8 cellular contexts compared by ENCODE assay signal in the genomic region with DNA sequence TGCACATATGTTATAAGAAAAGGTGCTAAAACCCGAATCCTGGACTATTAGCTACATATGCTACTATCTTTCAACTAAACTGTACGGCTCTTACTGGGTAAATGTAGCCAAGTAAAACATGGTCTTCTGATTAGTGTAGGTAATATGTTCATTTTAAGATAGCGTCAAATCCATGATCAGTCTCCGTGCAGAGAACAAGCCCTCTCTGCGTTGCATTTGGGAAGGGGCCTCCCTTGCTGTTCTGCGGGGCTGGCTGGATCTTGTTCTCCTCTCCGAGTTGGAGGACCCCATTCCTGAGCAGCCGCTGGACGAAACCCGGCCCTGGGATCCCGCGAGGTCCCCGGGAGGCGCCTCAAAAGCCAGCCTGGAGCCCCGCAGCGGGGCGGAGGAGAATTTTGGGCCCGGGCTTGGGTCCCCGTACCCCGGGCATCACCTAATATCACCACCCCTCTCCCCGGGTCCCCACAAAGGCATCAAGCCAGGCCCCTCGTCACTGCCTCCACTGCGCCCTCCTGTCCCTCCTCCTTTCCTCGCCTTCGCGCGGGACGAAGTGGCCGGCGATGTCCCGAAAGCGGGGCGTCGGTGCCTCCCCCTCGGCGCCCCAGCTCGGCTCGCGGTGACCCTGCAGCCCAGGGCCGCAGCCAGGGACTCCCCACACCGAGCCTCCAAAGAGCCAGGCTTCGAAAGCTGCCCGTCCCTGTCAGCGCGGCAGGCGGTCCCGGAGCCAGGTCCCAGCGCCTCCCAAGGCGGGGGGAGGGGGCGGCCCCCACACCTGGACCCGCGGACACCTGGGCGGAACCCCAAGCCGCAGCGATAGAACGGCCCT. TPM values are rescaled to one million over a fixed set of nuclear protein-coding genes. Genes with fewer than 3 reads are reported as not detected.
DNase-seq lines count a peak whose midpoint lies in the region; ATAC-seq, FAIRE-seq and TF ChIP-seq lines count a peak whose summit lies in the region.

No MANE protein-coding gene starts in this region.

- peak; percentile 60 for DNase-seq in GM23338 (ENCODE audit: low spot score)
- DNase-seq in K562 (ENCODE audit: extremely low read depth in 1 of 4, low spot score in 3 of 4) = no peak
- DNase-seq in left colon = peak in 1 of 2 donors; percentile 7
- DNase-seq in suprapubic skin (ENCODE audit: low spot score in 2 of 2) = no peak
- no peak for DNase-seq in NCI-H1930 (lab: John Stamatoyannopoulos, UW)
- no peak for DNase-seq in NCI-H1105 treated with DMSO at 0.1 percent for 48 hours (lab: John Stamatoyannopoulos, UW)

- TF ChIP-seq EP300 in K562 (IDR thresholded peaks at IDR 0.05; ENCODE audit: low read length) = no peak
- TF ChIP-seq EP300 in suprapubic skin (IDR thresholded peaks at IDR 0.05) = no peak

- H3K4me3 ChIP-seq in GM23338 = peak overlapping the region; percentile 53
- H3K4me3 ChIP-seq in K562 = no peak overlapping the region
- H3K4me3 ChIP-seq in suprapubic skin = peak overlapping the region; percentile 55

- no peaks in the 10 kb centered on the region for H3K9me2 ChIP-seq in GM23338 (ENCODE audit: insufficient read depth)

- in situ Hi-C loops in K562 (cut with MboI) = loop anchor here (10.0 to 25.0 kb wide), 3 partner anchors 333 to 508 kb away; no protein-coding TSS in a partner anchor

- H3K4me2 ChIP-seq in GM23338 (peak overlapping the region; percentile 80), K562 (ENCODE audit: insufficient read depth, low read length) (peak overlapping the region; percentile 45; the same call in 1 of the 2 replicates)

- no peaks in the 10 kb centered on the region for H3K4me1 ChIP-seq in GM23338 (ENCODE audit: insufficient read depth)
- peaks cover 0 to 9% of the 10 kb centered on the region in 2 experiments; a peak in 2 of 5 replicates for H3K4me1 ChIP-seq in K562 (replicated peaks in 1 of 2; ENCODE audit: control insufficient read depth in 2 of 2, insufficient read depth in 2 of 2, low read length in 2 of 2)
- peaks cover 10% of the 10 kb centered on the region for H3K4me1 ChIP-seq in suprapubic skin

- CTCF ChIA-PET in K562 (lab: Yijun Ruan, JAX; ENCODE audit: low intra/inter-chr PET ratio) = interaction anchor here (1.4 to 2.0 kb wide), 4 partner anchors 21 to 868 kb away, joined by 3 to 13 read pairs (median 11); no protein-coding TSS in a partner anchor

- peak; percentile 78 for ATAC-seq in GM23338
- ATAC-seq in K562 = peak; percentile 35
- ATAC-seq in left colon = peak; percentile 44
- no peak for ATAC-seq in HG03139 (IDR thresholded peaks at IDR 0.05; ENCODE audit: unreplicated experiment)
- ATAC-seq in HG03196 (IDR thresholded peaks at IDR 0.05; ENCODE audit: unreplicated experiment) = no peak

- intact Hi-C loops in K562 (cut with micrococcal nuclease) = loop anchor here (1.0 to 5.0 kb wide), 3 partner anchors 21 to 467 kb away; no protein-coding TSS in a partner anchor
- intact Hi-C loops in left colon (cut with DNase I, micrococcal nuclease) = no loop called here

- peaks cover 15% of the 10 kb centered on the region for H3K27me3 Mint-ChIP-seq in GM23338 (ENCODE audit: insufficient read depth, low read depth, poor library complexity)

- no peak for FAIRE-seq in K562 (lab: Jason Lieb, UNC)

- H3K36me3 ChIP-seq in GM23338 (ENCODE audit: insufficient read depth) = no peaks in the 10 kb centered on the region
- no peaks in the 10 kb centered on the region for H3K36me3 ChIP-seq in K562 (ENCODE audit: control insufficient read depth, insufficient read depth, low read length)
- no peaks in the 10 kb centered on the region for H3K36me3 ChIP-seq in suprapubic skin

- H4K20me1 ChIP-seq in GM23338 (replicated peaks; ENCODE audit: insufficient read depth) (no peaks in the 10 kb centered on the region), K562 (replicated peaks; ENCODE audit: control insufficient read depth, insufficient read depth, low read length) (no peaks in the 10 kb centered on the region)

- no peak for TF ChIP-seq RAD21 in K562 (CRISPR knock-in tag; conservative IDR thresholded peaks at IDR 0.05 in 1 of 2, IDR thresholded peaks at IDR 0.05 in 1 of 2)

- peak overlapping the region in 1 of 2 experiments; percentile 36; a peak in 2 of 4 replicates for H3K9ac ChIP-seq in K562 (ENCODE audit: insufficient read depth in 1 of 2, low read depth in 2 of 2, low read length in 2 of 2)

- H3K27ac ChIP-seq in GM23338 (ENCODE audit: low read depth) = no peak overlapping the region
- H3K27ac ChIP-seq in K562 (ENCODE audit: extremely low read depth, low read depth, low read length) = no peak overlapping the region
- no peak overlapping the region for H3K27ac ChIP-seq in suprapubic skin

- POLR2A ChIA-PET in K562 (lab: Yijun Ruan, JAX) = interaction anchor here (1.2 to 1.4 kb wide), 2 partner anchors 12 to 22 kb away, joined by 3 to 6 read pairs; no protein-coding TSS in a partner anchor

- no TSS peak for BruUV-seq in K562 (replicated peaks; lab: Mats Ljungman, UMichigan)

- H3K27me3 ChIP-seq in GM23338 (ENCODE audit: insufficient read depth) (peaks cover 31% of the 10 kb centered on the region), K562 (ENCODE audit: control insufficient read depth in 2 of 2, insufficient read depth in 2 of 2, low read length in 2 of 2) (peaks cover 32 to 49% of the 10 kb centered on the region in 2 experiments), suprapubic skin (peaks cover 45% of the 10 kb centered on the region)

- H3K9me3 ChIP-seq in K562 (replicated peaks; ENCODE audit: control insufficient read depth, insufficient read depth, low read depth, low read length) (no peaks in the 10 kb centered on the region), suprapubic skin (no peaks in the 10 kb centered on the region)

- H3K4me3 Mint-ChIP-seq in GM23338 = peak overlapping the region; percentile 88; the same call in 2 of the 3 replicates

- no peak overlapping the region for H3K27ac Mint-ChIP-seq in GM23338

- peak overlapping the region; percentile 80 for H2AFZ ChIP-seq in GM23338
- peak overlapping the region; percentile 67; the same call in 1 of the 2 replicates for H2AFZ ChIP-seq in K562 (ENCODE audit: low read depth, low read length)

- H3K79me2 ChIP-seq in GM23338 (replicated peaks; ENCODE audit: insufficient read depth) (no peaks in the 10 kb centered on the region), K562 (ENCODE audit: control insufficient read depth, insufficient read depth, low read length) (no peaks in the 10 kb centered on the region)

- no peaks in the 10 kb centered on the region for H3K36me3 Mint-ChIP-seq in GM23338 (ENCODE audit: low read depth)

- no peaks in the 10 kb centered on the region for H3K9me1 ChIP-seq in K562 (ENCODE audit: control insufficient read depth, insufficient read depth, low read length)

- TF ChIP-seq CTCF in GM23338 (conservative IDR thresholded peaks at IDR 0.05; ENCODE audit: low read depth in 2 of 2) (no peak), K562 (IDR thresholded peaks at IDR 0.05 in 2 of 3, conservative IDR thresholded peaks at IDR 0.05 in 1 of 3; ENCODE audit: insufficient read depth in 2 of 3, low read depth in 1 of 3, low read length in 3 of 3) (no peak), suprapubic skin (IDR thresholded peaks at IDR 0.05) (no peak)

- no peaks in the 10 kb centered on the region for H3F3A ChIP-seq in GM23338 (replicated peaks; ENCODE audit: low read depth)

- 15% methylated on average over 36 of the region's 56 CpGs for WGBS in K562 (ENCODE audit: insufficient coverage, low coverage, missing lambda C conversion rate)
- 37% methylated on average over 14 of the region's 56 CpGs for WGBS in suprapubic skin

- no peaks in the 10 kb centered on the region for H3K4me1 Mint-ChIP-seq in GM23338

- no peak for TF ChIP-seq POLR2A in K562 (conservative IDR thresholded peaks at IDR 0.05)
- TF ChIP-seq POLR2A in suprapubic skin (IDR thresholded peaks at IDR 0.05) = no peak

- H3K9me3 Mint-ChIP-seq in GM23338 = no peaks in the 10 kb centered on the region

TF ChIP-seq in GM23338, 12 proteins besides CTCF, POLR2A, EP300 and RAD21 (continues in another document):
- no peak for TF ChIP-seq EZH2 (IDR thresholded peaks at IDR 0.05; ENCODE audit: low read depth, unreplicated experiment)
- TF ChIP-seq CREB1 (CRISPR knock-in tag; IDR thresholded peaks at IDR 0.05; ENCODE audit: low read depth) = no peak
- no peak for TF ChIP-seq JUNB (IDR thresholded peaks at IDR 0.05; ENCODE audit: unreplicated experiment)

TF ChIP-seq in K562, 482 proteins besides CTCF, POLR2A, EP300 and RAD21 (continues in another document):
- TF ChIP-seq GATA2 (CRISPR knock-in tag; IDR thresholded peaks at IDR 0.05) = 0 out of 2 replicates have a peak, but pooled peaks have one; percentile 13

RNA-seq across cellular contexts. Expression of a gene that starts 54.5 kb away (rescaled TPM):
- 28.4 TPM in 2 replicates for total RNA-seq in GM23338 (2014; rRNA removed; shearing (Covaris generic))
- 10.4 and 12.5 TPM in 2 replicates for polyA plus RNA-seq in GM23338 (2016; fragmentation: Nextera tagmentation; extraction: Ambion mirVana)
- 21.1 and 48.4 TPM in 2 replicates for total RNA-seq in K562 (2011; cell fraction: chromatin; rRNA removed; ENCODE audit: low replicate concordance)
- 13.7 TPM in 2 replicates for total RNA-seq in K562 (2011; cell fraction: nucleolus; rRNA removed)
- total RNA-seq in K562 (2011; cell fraction: nucleoplasm; rRNA removed) = 25.1 and 36.8 TPM in 2 replicates
- 11.6 and 14.3 TPM in 2 replicates for total RNA-seq in K562 (2014; rRNA removed)
- 29.2 and 33.3 TPM in 2 replicates for total RNA-seq in K562 (2014; rRNA removed; fragmentation: Illumina TruSeq; extraction: Trizol)
- 21.4 and 21.9 TPM in 2 replicates for total RNA-seq in K562 (2015; rRNA removed; fragmentation: Illumina TruSeq; extraction: Trizol)
- total RNA-seq in K562 (2021) = 24.3 and 25.2 TPM in 2 replicates
- polyA plus RNA-seq in K562 (2011; rRNA removed) = 41.4 and 59.3 TPM in 2 replicates
- polyA plus RNA-seq in K562 (2011; cell fraction: cytosol; rRNA removed) = 14.6 and 20.0 TPM in 2 replicates
- 31.8 and 39.7 TPM in 2 replicates for polyA plus RNA-seq in K562 (2011; cell fraction: nucleus; rRNA removed)
- polyA plus RNA-seq in K562 (2012) = 15.9 and 16.2 TPM in 2 replicates
- polyA plus RNA-seq in K562 (2014; fragmentation: Illumina TruSeq; extraction: Trizol) = 26.7 and 30.1 TPM in 2 replicates
- polyA plus RNA-seq in K562 (2014; fragmentation: Nextera tagmentation; extraction: Ambion mirVana) = 10 to 100 TPM; 55.7 to 57.9 TPM
- 18.9 and 19.5 TPM in 2 replicates for polyA plus RNA-seq in K562 (2014; rRNA removed)
- polyA minus RNA-seq in K562 (2011; rRNA and poly(A)+ RNA removed) = 49.3 and 56.4 TPM in 2 replicates
- 13.7 and 22.0 TPM in 2 replicates for polyA minus RNA-seq in K562 (2011; cell fraction: cytosol; rRNA and poly(A)+ RNA removed)
- 24.5 and 39.2 TPM in 2 replicates for polyA minus RNA-seq in K562 (2011; cell fraction: nucleus; rRNA and poly(A)+ RNA removed)
- total RNA-seq in left colon = 10 to 100 TPM; 29.5 to 36.5 TPM
- total RNA-seq in suprapubic skin = 10 to 100 TPM; 35.4 to 47.5 (median 44.3) TPM

Comparison
In these comparisons a context has a peak if more than half of its experiments do, and no peak if none do; other contexts are left out.
1. ATAC-seq: peak in GM23338 (single experiment), K562 (single experiment) and left colon (single experiment); none in HG03139 (single experiment) and HG03196 (single experiment).